In genomic region chr5:94775088-94775487, GRCh38 we compare ENCODE assay signal across 1 cellular context.
TF ChIP-seq lines count a peak whose summit lies in the region.

No MANE protein-coding gene starts in this region.

TF ChIP-seq in SK-N-SH, 30 proteins besides CTCF, POLR2A, EP300 and RAD21 (continued from another document):
- TF ChIP-seq REST (IDR thresholded peaks at IDR 0.05; ENCODE audit: low read depth, low read length) (no peak), YY1 (IDR thresholded peaks at IDR 0.05; ENCODE audit: low read depth) (no peak), USF2 (IDR thresholded peaks at IDR 0.05; ENCODE audit: borderline replicate concordance, low read depth, low read length) (no peak), NRF1 (IDR thresholded peaks at IDR 0.05; ENCODE audit: low read depth, low read length) (no peak), FOXJ3 (CRISPR knock-in tag; IDR thresholded peaks at IDR 0.05) (peak; percentile 62), RXRA (IDR thresholded peaks at IDR 0.05; ENCODE audit: borderline replicate concordance, low read depth) (no peak), RCOR1 (IDR thresholded peaks at IDR 0.05; ENCODE audit: low read length) (peak; percentile 95), ZBTB33 (IDR thresholded peaks at IDR 0.05; ENCODE audit: borderline replicate concordance, low read depth) (no peak)
- TF ChIP-seq, protein P1, sequence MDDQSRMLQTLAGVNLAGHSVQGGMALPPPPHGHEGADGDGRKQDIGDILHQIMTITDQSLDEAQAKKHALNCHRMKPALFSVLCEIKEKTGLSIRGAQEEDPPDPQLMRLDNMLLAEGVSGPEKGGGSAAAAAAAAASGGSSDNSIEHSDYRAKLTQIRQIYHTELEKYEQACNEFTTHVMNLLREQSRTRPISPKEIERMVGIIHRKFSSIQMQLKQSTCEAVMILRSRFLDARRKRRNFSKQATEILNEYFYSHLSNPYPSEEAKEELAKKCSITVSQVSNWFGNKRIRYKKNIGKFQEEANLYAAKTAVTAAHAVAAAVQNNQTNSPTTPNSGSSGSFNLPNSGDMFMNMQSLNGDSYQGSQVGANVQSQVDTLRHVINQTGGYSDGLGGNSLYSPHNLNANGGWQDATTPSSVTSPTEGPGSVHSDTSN (IDR thresholded peaks at IDR 0.05), result 0 out of 2 replicates have a peak, but pooled peaks have one; percentile 8
- TF ChIP-seq, protein P2, sequence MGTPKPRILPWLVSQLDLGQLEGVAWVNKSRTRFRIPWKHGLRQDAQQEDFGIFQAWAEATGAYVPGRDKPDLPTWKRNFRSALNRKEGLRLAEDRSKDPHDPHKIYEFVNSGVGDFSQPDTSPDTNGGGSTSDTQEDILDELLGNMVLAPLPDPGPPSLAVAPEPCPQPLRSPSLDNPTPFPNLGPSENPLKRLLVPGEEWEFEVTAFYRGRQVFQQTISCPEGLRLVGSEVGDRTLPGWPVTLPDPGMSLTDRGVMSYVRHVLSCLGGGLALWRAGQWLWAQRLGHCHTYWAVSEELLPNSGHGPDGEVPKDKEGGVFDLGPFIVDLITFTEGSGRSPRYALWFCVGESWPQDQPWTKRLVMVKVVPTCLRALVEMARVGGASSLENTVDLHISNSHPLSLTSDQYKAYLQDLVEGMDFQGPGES (IDR thresholded peaks at IDR 0.05; ENCODE audit: low read depth, low read length), result no peak
